In genomic region chr2:239882335-239882734, GRCh38 we compare ENCODE assay signal across 9 cellular contexts.
DNase-seq lines count a peak whose midpoint lies in the region; TF ChIP-seq lines count a peak whose summit lies in the region.
"Had no signal": no experiment of that assay in that cellular context is flagged by ENCODE, and none has a peak within 500 bp of the region (broad histone marks: within the 10 kb centered on the region; RNA-seq: fewer than 3 reads in every experiment).

No MANE protein-coding gene starts in this region.

- H3K4me3 Mint-ChIP-seq in activated CD4-positive, alpha-beta T cell treated with anti-CD3 and anti-CD28 coated beads, Interleukin-2, amount 10 ng/mL, durations not matched to agents 7 days and 5 days, result no peak overlapping the region
- H3K4me3 Mint-ChIP-seq in mesothelial cell of epicardium, result no peak overlapping the region
- H3K4me3 Mint-ChIP-seq: stimulated activated naive CD8-positive, alpha-beta T cell treated with anti-CD3 and anti-CD28 coated beads, Interleukin-15, Interleukin-2, amounts not matched to agents 100 ng/mL and 50 ng/mL, for 24 hours had no signal

- H3K27ac Mint-ChIP-seq in activated CD4-positive, alpha-beta T cell treated with anti-CD3 and anti-CD28 coated beads, Interleukin-2, amount 10 ng/mL, durations not matched to agents 7 days and 5 days, result no peak overlapping the region
- H3K27ac Mint-ChIP-seq in mesothelial cell of epicardium, result peak overlapping the region; percentile 75
- H3K27ac Mint-ChIP-seq: stimulated activated naive CD8-positive, alpha-beta T cell treated with anti-CD3 and anti-CD28 coated beads, Interleukin-15, Interleukin-2, amounts not matched to agents 100 ng/mL and 50 ng/mL, for 24 hours had no signal

- peaks cover 14% of the 10 kb centered on the region for H3K4me1 Mint-ChIP-seq in activated CD4-positive, alpha-beta T cell treated with anti-CD3 and anti-CD28 coated beads, Interleukin-2, amount 10 ng/mL, durations not matched to agents 7 days and 5 days
- peaks cover 30% of the 10 kb centered on the region for H3K4me1 Mint-ChIP-seq in mesothelial cell of epicardium

- peaks cover 7% of the 10 kb centered on the region for H3K36me3 Mint-ChIP-seq in activated CD4-positive, alpha-beta T cell treated with anti-CD3 and anti-CD28 coated beads, Interleukin-2, amount 10 ng/mL, durations not matched to agents 7 days and 5 days (ENCODE audit: low read depth)
- H3K36me3 Mint-ChIP-seq in mesothelial cell of epicardium, result peaks cover 5% of the 10 kb centered on the region

- peaks cover 22% of the 10 kb centered on the region for H3K9me3 Mint-ChIP-seq in activated CD4-positive, alpha-beta T cell treated with anti-CD3 and anti-CD28 coated beads, Interleukin-2, amount 10 ng/mL, durations not matched to agents 7 days and 5 days
- H3K9me3 Mint-ChIP-seq in mesothelial cell of epicardium, result peaks cover 27% of the 10 kb centered on the region

- CTCF ChIA-PET in activated CD4-positive, alpha-beta T cell treated with anti-CD3 and anti-CD28 coated beads, Interleukin-2, amount 10 ng/mL, durations not matched to agents 7 days and 5 days (lab: Charles Lee), result interaction anchor here (0.9 to 1.3 kb wide), 2 partner anchors 19 to 63 kb away, joined by 3 to 4 read pairs; no protein-coding TSS in a partner anchor

- H3K27me3 Mint-ChIP-seq in activated CD4-positive, alpha-beta T cell treated with anti-CD3 and anti-CD28 coated beads, Interleukin-2, amount 10 ng/mL, durations not matched to agents 7 days and 5 days, result peaks cover 17% of the 10 kb centered on the region
- H3K27me3 Mint-ChIP-seq in mesothelial cell of epicardium (ENCODE audit: low read depth), result peaks cover 2% of the 10 kb centered on the region

- peak; percentile 77 for DNase-seq in DMS53 (lab: John Stamatoyannopoulos, UW)
- DNase-seq in LoVo (ENCODE audit: low spot score), result peak; percentile 53
- peak; percentile 68 for DNase-seq in activated CD4-positive, alpha-beta T cell treated with anti-CD3 and anti-CD28 coated beads, Interleukin-2, amount 10 ng/mL, durations not matched to agents 7 days and 5 days
- DNase-seq in dorsolateral prefrontal cortex, result peak in 5 of 10 donors; percentile 23 to 55 (median 44)
- DNase-seq in mesothelial cell of epicardium (ENCODE audit: low spot score in 2 of 2, unreplicated experiment in 2 of 2), result peak in 1 of 2 experiments; percentile 54
- peak in 5 of 6 experiments; percentile 22 to 64 (median 26) for DNase-seq in stimulated activated naive CD4-positive, alpha-beta T cell (lab: John Stamatoyannopoulos, UW)
- no peak for DNase-seq in AG08396 (ENCODE audit: low spot score)
- DNase-seq in glomerular visceral epithelial cell (ENCODE audit: extremely low spot score), result no peak

- no peak overlapping the region for H3K4me3 ChIP-seq in dorsolateral prefrontal cortex

- H3K27me3 ChIP-seq in dorsolateral prefrontal cortex, result no peaks in the 10 kb centered on the region

- intact Hi-C loops in dorsolateral prefrontal cortex (cut with DNase I), result loop anchor here in 1 of 2 donors (10.0 kb wide), 1 partner anchor 138 kb away; no protein-coding TSS in a partner anchor

- H3K27ac ChIP-seq in dorsolateral prefrontal cortex, result no peak overlapping the region

- TF ChIP-seq CTCF in dorsolateral prefrontal cortex (IDR thresholded peaks at IDR 0.05 in 54 of 56, conservative IDR thresholded peaks at IDR 0.05 in 2 of 56; ENCODE audit: low read depth in 1 of 56, partially characterized antibody in 56 of 56) (peak; percentile 29 to 77 (median 64)), mesothelial cell of epicardium (IDR thresholded peaks at IDR 0.05; ENCODE audit: unreplicated experiment) (peak; percentile 70)

- POLR2A ChIA-PET in activated CD4-positive, alpha-beta T cell treated with anti-CD3 and anti-CD28 coated beads, Interleukin-2, amount 10 ng/mL, durations not matched to agents 7 days and 5 days (lab: Charles Lee), result no interaction called here

Comparison
In these comparisons a context has a peak if more than half of its experiments do, and no peak if none do; other contexts are left out.
1. DNase-seq: peak in DMS53 (single experiment), LoVo (single experiment), activated CD4-positive, alpha-beta T cell treated with anti-CD3 and anti-CD28 coated beads, Interleukin-2, amount 10 ng/mL, durations not matched to agents 7 days and 5 days (single experiment) and stimulated activated naive CD4-positive, alpha-beta T cell (5 of 6); none in AG08396 (single experiment) and glomerular visceral epithelial cell (single experiment).